ENCODE assay signal across 12 cellular contexts in the genomic region with DNA sequence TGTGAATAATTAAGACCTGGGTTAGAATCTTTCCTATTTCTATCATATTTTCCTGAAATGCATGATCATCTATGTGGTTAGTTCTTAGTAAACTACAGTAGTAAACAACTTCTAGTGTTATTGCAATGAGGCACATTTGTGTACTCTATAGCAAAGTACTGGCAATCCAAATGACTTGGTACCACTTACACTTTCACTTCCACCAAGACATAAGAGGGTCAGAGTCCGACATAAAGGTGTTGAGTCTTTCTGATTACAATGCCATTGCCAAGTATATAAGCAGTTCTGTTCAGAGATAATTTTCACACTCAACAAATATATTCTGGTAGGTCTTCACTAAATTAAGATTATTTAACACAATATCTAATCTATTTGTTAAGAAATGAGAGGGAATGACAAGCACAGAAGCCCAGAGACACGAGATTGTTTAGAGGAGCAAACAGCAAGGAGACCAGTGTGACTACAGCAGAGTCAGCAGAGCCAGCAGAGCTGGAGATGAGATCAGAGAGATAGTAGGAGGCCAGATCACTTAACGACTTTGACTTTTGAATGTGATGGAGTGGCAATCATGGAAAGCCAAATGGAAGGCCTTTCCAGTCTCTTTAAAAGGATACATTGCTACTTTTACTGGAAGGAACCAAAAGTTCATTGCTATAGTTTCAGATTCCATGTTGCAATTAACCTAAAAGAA. TPM values are rescaled to one million over a fixed set of nuclear protein-coding genes. Genes with fewer than 3 reads are reported as not detected.
DNase-seq lines count a peak whose midpoint lies in the region; ATAC-seq and TF ChIP-seq lines count a peak whose summit lies in the region.
"Had no signal": no experiment of that assay in that cellular context is flagged by ENCODE, and none has a peak within 500 bp of the region (broad histone marks: within the 10 kb centered on the region; RNA-seq: fewer than 3 reads in every experiment).

No MANE protein-coding gene starts in this region.

- no peak overlapping the region for H3K27ac ChIP-seq in CD4-positive, CD25-positive, alpha-beta regulatory T cell (ENCODE audit: insufficient read depth, low read length, poor library complexity, severe bottlenecking)
- H3K27ac ChIP-seq in left lung: no peak overlapping the region

- TF ChIP-seq CTCF in type B pancreatic cell (conservative IDR thresholded peaks at IDR 0.05): no peak
- TF ChIP-seq CTCF in left lung (IDR thresholded peaks at IDR 0.05): no peak

- ATAC-seq in CD4-positive, CD25-positive, alpha-beta regulatory T cell (ENCODE audit: low read depth in 2 of 2): no peak
- ATAC-seq in GM19035 (IDR thresholded peaks at IDR 0.05; ENCODE audit: unreplicated experiment): peak; percentile 42
- peak; percentile 53 for ATAC-seq in HG03432 (IDR thresholded peaks at IDR 0.05; ENCODE audit: unreplicated experiment)
- ATAC-seq in activated naive CD8-positive, alpha-beta T cell treated with anti-CD3 and anti-CD28 coated beads, Interleukin-2, amount 50 U/mL, for 24 hours: no peak
- no peak for ATAC-seq in left lung
- no peak for ATAC-seq in GM18858 (IDR thresholded peaks at IDR 0.05; ENCODE audit: unreplicated experiment)

- H3K4me3 Mint-ChIP-seq in CD4-positive, CD25-positive, alpha-beta regulatory T cell: peak overlapping the region in 1 of 4 donors; percentile 8
- no peak overlapping the region for H3K4me3 Mint-ChIP-seq in activated naive CD8-positive, alpha-beta T cell treated with anti-CD3 and anti-CD28 coated beads, Interleukin-2, amount 50 U/mL, for 24 hours
- no peak overlapping the region for H3K4me3 Mint-ChIP-seq in type B pancreatic cell

- H3K36me3 ChIP-seq in CD4-positive, CD25-positive, alpha-beta regulatory T cell (ENCODE audit: control insufficient read depth, insufficient read depth, low read length): peaks cover 5% of the 10 kb centered on the region
- H3K36me3 ChIP-seq in left lung: no peaks in the 10 kb centered on the region

- no peak overlapping the region for H3K4me3 ChIP-seq in CD4-positive, CD25-positive, alpha-beta regulatory T cell (ENCODE audit: low read depth, low read length)
- no peak overlapping the region for H3K4me3 ChIP-seq in left lung

- no peaks in the 10 kb centered on the region for H3K9me3 ChIP-seq in CD4-positive, CD25-positive, alpha-beta regulatory T cell (ENCODE audit: control insufficient read depth in 2 of 2, low read length in 2 of 2)
- no peaks in the 10 kb centered on the region for H3K9me3 ChIP-seq in left lung

- intact Hi-C loops in left lung (cut with DNase I): no loop called here

- peaks cover 34 to 65% (median 54%) of the 10 kb centered on the region in 4 donors for H3K4me1 Mint-ChIP-seq in CD4-positive, CD25-positive, alpha-beta regulatory T cell
- H3K4me1 Mint-ChIP-seq in activated naive CD8-positive, alpha-beta T cell treated with anti-CD3 and anti-CD28 coated beads, Interleukin-2, amount 50 U/mL, for 24 hours: peaks cover 38% of the 10 kb centered on the region
- H3K4me1 Mint-ChIP-seq in type B pancreatic cell (ENCODE audit: unreplicated experiment): peaks cover 16% of the 10 kb centered on the region

- H3K36me3 Mint-ChIP-seq in CD4-positive, CD25-positive, alpha-beta regulatory T cell: peaks cover 29% of the 10 kb centered on the region
- H3K36me3 Mint-ChIP-seq in activated naive CD8-positive, alpha-beta T cell treated with anti-CD3 and anti-CD28 coated beads, Interleukin-2, amount 50 U/mL, for 24 hours (ENCODE audit: low read depth): peaks cover 20% of the 10 kb centered on the region
- H3K36me3 Mint-ChIP-seq in type B pancreatic cell: peaks cover 27% of the 10 kb centered on the region

- H3K9me3 Mint-ChIP-seq in CD4-positive, CD25-positive, alpha-beta regulatory T cell: no peaks in the 10 kb centered on the region
- no peaks in the 10 kb centered on the region for H3K9me3 Mint-ChIP-seq in activated naive CD8-positive, alpha-beta T cell treated with anti-CD3 and anti-CD28 coated beads, Interleukin-2, amount 50 U/mL, for 24 hours
- H3K9me3 Mint-ChIP-seq in type B pancreatic cell: peaks cover 3% of the 10 kb centered on the region

- H3K4me1 ChIP-seq in CD4-positive, CD25-positive, alpha-beta regulatory T cell (ENCODE audit: control insufficient read depth, insufficient read depth, low read length, poor library complexity, severe bottlenecking): peaks cover 17% of the 10 kb centered on the region
- peaks cover 0 to 38% of the 10 kb centered on the region in 2 donors for H3K4me1 ChIP-seq in left lung

- no peaks in the 10 kb centered on the region for H3K27me3 Mint-ChIP-seq in CD4-positive, CD25-positive, alpha-beta regulatory T cell
- H3K27me3 Mint-ChIP-seq in activated naive CD8-positive, alpha-beta T cell treated with anti-CD3 and anti-CD28 coated beads, Interleukin-2, amount 50 U/mL, for 24 hours: no peaks in the 10 kb centered on the region
- H3K27me3 Mint-ChIP-seq in type B pancreatic cell: no peaks in the 10 kb centered on the region

- DNase-seq in CD4-positive, CD25-positive, alpha-beta regulatory T cell: no peak
- no peak for DNase-seq in activated naive CD8-positive, alpha-beta T cell treated with anti-CD3 and anti-CD28 coated beads, Interleukin-2, amount 50 U/mL, for 24 hours
- DNase-seq in NOMO-1 (lab: John Stamatoyannopoulos, UW; ENCODE audit: unreplicated experiment in 2 of 2) (no peak), type B pancreatic cell (ENCODE audit: extremely low spot score, unreplicated experiment) (no peak), left lung (no peak)
- DNase-seq: activated CD4-positive, alpha-beta T cell treated with anti-CD3 and anti-CD28 coated beads for 1 hour; dermis blood vessel endothelial cell; foreskin melanocyte; GF-D8 had no signal

- no peaks in the 10 kb centered on the region for H3K27me3 ChIP-seq in CD4-positive, CD25-positive, alpha-beta regulatory T cell (ENCODE audit: control insufficient read depth, insufficient read depth, low read length)
- H3K27me3 ChIP-seq in left lung: no peaks in the 10 kb centered on the region

- H3K27ac Mint-ChIP-seq in CD4-positive, CD25-positive, alpha-beta regulatory T cell: peak overlapping the region in 2 of 3 donors; percentile 11 to 73
- H3K27ac Mint-ChIP-seq in activated naive CD8-positive, alpha-beta T cell treated with anti-CD3 and anti-CD28 coated beads, Interleukin-2, amount 50 U/mL, for 24 hours: peak overlapping the region; percentile 8
- H3K27ac Mint-ChIP-seq in type B pancreatic cell: no peak overlapping the region

RNA-seq across cellular contexts. Expression of a gene that starts 27.5 kb away (rescaled TPM):
- 50.4 TPM for total RNA-seq in CD4-positive, CD25-positive, alpha-beta regulatory T cell
- polyA plus RNA-seq in CD4-positive, CD25-positive, alpha-beta regulatory T cell: 10 to 100 TPM in 3 of 4 donors, 1 to 10 TPM in 1; 5.5 to 15.2 (median 11.9) TPM
- total RNA-seq in type B pancreatic cell (ENCODE audit: low replicate concordance): 54.2 and 63.8 TPM in 2 replicates
- total RNA-seq in left lung: 10 to 100 TPM; 31.3 to 36.6 TPM

Comparison
In these comparisons a context has a peak if more than half of its experiments do, and no peak if none do; other contexts are left out.
1. ATAC-seq: peak in GM19035 (single experiment) and HG03432 (single experiment); none in CD4-positive, CD25-positive, alpha-beta regulatory T cell (0 of 2), activated naive CD8-positive, alpha-beta T cell treated with anti-CD3 and anti-CD28 coated beads, Interleukin-2, amount 50 U/mL, for 24 hours (single experiment), left lung (single experiment) and GM18858 (single experiment).